In genomic region chr17:41776262-41776900, GRCh38 we compare ENCODE assay signal across 10 cellular contexts. TPM values are rescaled to one million over a fixed set of nuclear protein-coding genes. Genes with fewer than 3 reads are reported as not detected.
DNase-seq lines count a peak whose midpoint lies in the region; ATAC-seq and TF ChIP-seq lines count a peak whose summit lies in the region.
"Not testable (repeated sequence)": the region's sequence is repeated elsewhere in the genome, so short reads cannot be mapped to it uniquely, and the experiment has no call there.
"Had no signal": no experiment of that assay in that cellular context is flagged by ENCODE, and none has a peak within 500 bp of the region (broad histone marks: within the 10 kb centered on the region; RNA-seq: fewer than 3 reads in every experiment).

No MANE protein-coding gene starts in this region.

- 65 to 66% methylated on average over 14 of the region's 14 CpGs for WGBS in esophagus squamous epithelium, 2 donors

- peaks cover 82 to 91% of the 10 kb centered on the region in 2 experiments for H3K4me1 ChIP-seq in HCT116 (ENCODE audit: control insufficient read depth in 1 of 2, insufficient read depth in 2 of 2, low read length in 2 of 2)
- H3K4me1 ChIP-seq in esophagus squamous epithelium: peaks cover 58 to 100% (median 88%) of the 10 kb centered on the region in 3 donors
- peaks cover 72% of the 10 kb centered on the region for H3K4me1 ChIP-seq in mucosa of stomach (ENCODE audit: control insufficient read depth, insufficient read depth, low read length)
- H3K4me1 ChIP-seq in skeletal muscle tissue (ENCODE audit: control insufficient read depth in 3 of 3, insufficient read depth in 3 of 3, low read length in 3 of 3): peaks cover 62 to 69% (median 65%) of the 10 kb centered on the region in 3 donors
- H3K4me1 ChIP-seq in uterus: peaks cover 0 to 43% of the 10 kb centered on the region in 2 donors

- CTCF ChIA-PET in HCT116 (lab: Charles Lee): interaction anchor here (1.4 to 3.0 kb wide), 2 partner anchors 9 to 24 kb away, joined by 6 to 35 read pairs; partner anchors contain the start of gene JUP
- CTCF ChIA-PET in RWPE1 (lab: Yijun Ruan, JAX): not testable (repeated sequence)

- not testable (repeated sequence) for ATAC-seq in HCT116

- RAD21 ChIA-PET in HCT116 (lab: Charles Lee; ENCODE audit: low non-redundant PET in 1 of 2, low total read pairs in 2 of 2, uncharacterized antibody in 2 of 2, unreplicated experiment in 2 of 2): interaction anchor here in 1 of 2 experiments (2.5 kb wide), 1 partner anchor 10 kb away, joined by 8 read pairs; the partner anchor contains the start of gene JUP

- TF ChIP-seq POLR2A in HCT116 (IDR thresholded peaks at IDR 0.05; ENCODE audit: borderline replicate concordance, extremely low read depth, insufficient read depth, insufficient read length); esophagus squamous epithelium (IDR thresholded peaks at IDR 0.05); uterus (IDR thresholded peaks at IDR 0.05): not testable (repeated sequence)

- H3K79me2 ChIP-seq in HCT116 (ENCODE audit: insufficient read depth, low read length): peaks cover 75% of the 10 kb centered on the region

- H3K27me3 ChIP-seq in HCT116 (ENCODE audit: insufficient read depth, low read length); esophagus squamous epithelium; layer of hippocampus (ENCODE audit: control insufficient read depth, insufficient read depth, low read length); mucosa of stomach (ENCODE audit: control insufficient read depth, insufficient read depth, low read length); skeletal muscle tissue (ENCODE audit: control insufficient read depth in 3 of 3, insufficient read depth in 3 of 3, low read length in 3 of 3); uterus: not testable (repeated sequence)

- intact Hi-C loops in HCT116 (cut with micrococcal nuclease); esophagus squamous epithelium (cut with DNase I); uterus (cut with DNase I; ENCODE audit: low total_unique reads): not testable (repeated sequence)

- H3K9ac ChIP-seq in HCT116 (ENCODE audit: low read length) (0 out of 2 replicates have a peak overlapping the region, but pooled peaks have one; percentile 40), mucosa of stomach (ENCODE audit: low read length) (peak overlapping the region; percentile 65), skeletal muscle tissue (ENCODE audit: low read depth in 1 of 3, low read length in 3 of 3) (peak overlapping the region in 2 of 3 donors; percentile 38 to 73)

- not testable (repeated sequence) for TF ChIP-seq RAD21 in HCT116 (IDR thresholded peaks at IDR 0.05; ENCODE audit: low read depth)

- not testable (repeated sequence) for BruUV-seq in HCT116 (replicated peaks; lab: Mats Ljungman, UMichigan)

- TF ChIP-seq CTCF in HCT116 (IDR thresholded peaks at IDR 0.05 in 2 of 3, conservative IDR thresholded peaks at IDR 0.05 in 1 of 3; ENCODE audit: borderline replicate concordance in 1 of 3, insufficient read depth in 1 of 3, low read depth in 2 of 3, low read length in 2 of 3); RWPE1 (conservative IDR thresholded peaks at IDR 0.05; ENCODE audit: low read depth); esophagus squamous epithelium (IDR thresholded peaks at IDR 0.05); uterus (IDR thresholded peaks at IDR 0.05): not testable (repeated sequence)

- H2AFZ ChIP-seq in HCT116 (ENCODE audit: low read depth, low read length, poor library complexity, severe bottlenecking): not testable (repeated sequence)

- peak overlapping the region; percentile 86 for H3K4me2 ChIP-seq in HCT116 (ENCODE audit: low read length)

- not testable (repeated sequence) for DNase-seq in HCT116 (ENCODE audit: low read depth, low spot score); RWPE1 (ENCODE audit: low spot score); esophagus squamous epithelium (lab: John Stamatoyannopoulos, UW); uterus
- DNase-seq in caudate nucleus (lab: John Stamatoyannopoulos, UW): peak in 7 of 61 donors; percentile 7 to 33 (median 21)

- H3K9me3 ChIP-seq in HCT116 (ENCODE audit: control insufficient read depth in 1 of 2, insufficient read depth in 1 of 2, low read depth in 1 of 2, low read length in 2 of 2); esophagus squamous epithelium; mucosa of stomach (ENCODE audit: control insufficient read depth, low read length); skeletal muscle tissue (ENCODE audit: control insufficient read depth in 3 of 3, low read length in 3 of 3); uterus: not testable (repeated sequence)

- H3K27ac ChIP-seq in HCT116 (ENCODE audit: low read depth, low read length): not testable (repeated sequence)
- H3K27ac ChIP-seq in RWPE1 (peak overlapping the region; percentile 97), caudate nucleus (ENCODE audit: low read depth, low read length) (peak overlapping the region; percentile 74), esophagus squamous epithelium (peak overlapping the region; percentile 75 to 99 (median 95)), layer of hippocampus (ENCODE audit: low read depth, low read length) (peak overlapping the region; percentile 66), skeletal muscle tissue (ENCODE audit: low read depth, low read length) (peak overlapping the region; percentile 57), uterus (peak overlapping the region; percentile 73 to 96)

- H3K4me3 ChIP-seq in HCT116 (replicated peaks in 1 of 2; ENCODE audit: low read depth in 1 of 2, low read length in 2 of 2); mucosa of stomach (ENCODE audit: low read length); uterus: not testable (repeated sequence)
- H3K4me3 ChIP-seq in esophagus squamous epithelium (peak overlapping the region in 2 of 4 donors; percentile 7), skeletal muscle tissue (ENCODE audit: low read length in 3 of 3) (peak overlapping the region; percentile 3 to 56 (median 54))

- H3K36me3 ChIP-seq in HCT116 (ENCODE audit: control insufficient read depth in 1 of 2, insufficient read depth in 2 of 2, low read length in 2 of 2); mucosa of stomach (ENCODE audit: control insufficient read depth, insufficient read depth, low read length); skeletal muscle tissue (ENCODE audit: control insufficient read depth in 3 of 3, insufficient read depth in 3 of 3, low read length in 3 of 3); uterus: not testable (repeated sequence)
- peaks cover 2 to 34% (median 5%) of the 10 kb centered on the region in 3 donors for H3K36me3 ChIP-seq in esophagus squamous epithelium

- H3K9me2 ChIP-seq in HCT116 (ENCODE audit: insufficient read depth): not testable (repeated sequence)

- H4K20me1 ChIP-seq in HCT116 (ENCODE audit: insufficient read depth): not testable (repeated sequence)

- POLR2A ChIA-PET in HCT116 (lab: Charles Lee): interaction anchor here (2.1 to 3.4 kb wide), 3 partner anchors 10 to 25 kb away, joined by 6 to 36 read pairs (median 6); partner anchors contain the start of gene JUP
- POLR2A ChIA-PET in RWPE1 (lab: Yijun Ruan, JAX; ENCODE audit: low non-redundant PET): not testable (repeated sequence)

RNA-seq across cellular contexts. Expression of gene JUP, which starts 10.1 kb away (rescaled TPM):
- total RNA-seq in HCT116 (2021; ENCODE audit: unreplicated experiment) (224 TPM), esophagus squamous epithelium (1,000 to 10,000 TPM in 2 of 4 donors, 100 to 1,000 TPM in 2; 709 to 2,355 (median 1,148) TPM), skeletal muscle tissue (24.5 TPM), uterus (100 to 1,000 TPM in 1 of 4 donors, 10 to 100 TPM in 3; 49.1 to 110 (median 70.0) TPM)
- polyA plus RNA-seq in HCT116 (2012): 322 and 372 TPM in 2 replicates

RNA-seq across cellular contexts. Expression of gene P3H4, which starts 35.4 kb away (rescaled TPM):
- total RNA-seq in HCT116 (2021; ENCODE audit: unreplicated experiment) (23.4 TPM), esophagus squamous epithelium (1 to 10 TPM; 2.4 to 7.1 (median 3.7) TPM), skeletal muscle tissue (31.8 TPM), uterus (10 to 100 TPM in 3 of 4 donors, 1 to 10 TPM in 1; 10.0 to 67.0 (median 35.1) TPM)
- polyA plus RNA-seq in HCT116 (2012): 17.4 and 22.0 TPM in 2 replicates

RNA-seq across cellular contexts. Expression of gene FKBP10, which starts 36.4 kb away (rescaled TPM):
- total RNA-seq in HCT116 (2021; ENCODE audit: unreplicated experiment) (78.5 TPM), esophagus squamous epithelium (10 to 100 TPM in 2 of 4 donors, 1 to 10 TPM in 1, under 1 TPM in 1; 0.19 to 21.4 (median 8.4) TPM), skeletal muscle tissue (76.2 TPM), uterus (100 to 1,000 TPM in 2 of 4 donors, 10 to 100 TPM in 2; 22.9 to 226 (median 89.5) TPM)
- polyA plus RNA-seq in HCT116 (2012): 70.0 and 93.6 TPM in 2 replicates
- polyA plus RNA-seq: IgD-negative memory B cell had no signal

RNA-seq across cellular contexts. Expression of gene HAP1, which starts 41.9 kb away (rescaled TPM):
- total RNA-seq in HCT116 (2021; ENCODE audit: unreplicated experiment) (3.4 TPM), esophagus squamous epithelium (under 1 TPM; 0.34 to 0.94 (median 0.53) TPM), skeletal muscle tissue (not detected), uterus (1 to 10 TPM in 1 of 4 donors, not detected in 3; 2.2 TPM)
- polyA plus RNA-seq in HCT116 (2012): 2.1 and 3.8 TPM in 2 replicates
- total RNA-seq: mononuclear cell had no signal
- polyA plus RNA-seq: IgD-negative memory B cell had no signal

RNA-seq across cellular contexts. Expression of gene NT5C3B, which starts 59.7 kb away (rescaled TPM):
- total RNA-seq in HCT116 (2021; ENCODE audit: unreplicated experiment) (110 TPM), esophagus squamous epithelium (10 to 100 TPM; 23.8 to 45.4 (median 30.5) TPM), skeletal muscle tissue (32.4 TPM), uterus (10 to 100 TPM; 32.5 to 77.9 (median 68.1) TPM)
- polyA plus RNA-seq in HCT116 (2012): 83.7 and 114 TPM in 2 replicates
